ENCODE assay signal across 25 cellular contexts in genomic region chr4:102705391-102705935, GRCh38.
"Had no signal": no experiment of that assay in that cellular context is flagged by ENCODE, and none has a peak within 500 bp of the region (broad histone marks: within the 10 kb centered on the region; RNA-seq: fewer than 3 reads in every experiment).

No MANE protein-coding gene starts in this region.

- H3K4me3 Mint-ChIP-seq: activated naive CD4-positive, alpha-beta T cell treated with anti-CD3 and anti-CD28 coated beads, Interleukin-2, amount 10 ng/mL, durations not matched to agents 7 days and 5 days; nephron progenitor cell; T-helper 1 cell treated with Interleukin-12 subunit alpha and Interleukin-12 subunit beta and Interleukin-4 antibody, amounts not matched to agents 30 μg/mL and 1 μg/mL, for 36 hours had no signal

- ATAC-seq: esophagus mucosa, gastrocnemius medialis, left cardiac atrium had no signal

- H3K9me3 ChIP-seq: gastrocnemius medialis, prostate gland, uterus had no signal

- H3K27me3 ChIP-seq: gastrocnemius medialis, right atrium auricular region, tibial artery, uterus had no signal

- H3K4me3 ChIP-seq: gastrocnemius medialis, prostate gland, right atrium auricular region, tibial artery, uterus had no signal

- H3K4me1 ChIP-seq: gastrocnemius medialis, prostate gland, right atrium auricular region, tibial artery, uterus had no signal

- H3K36me3 ChIP-seq: gastrocnemius medialis, prostate gland, uterus had no signal

- H3K27ac ChIP-seq: gastrocnemius medialis, prostate gland, right atrium auricular region, tibial artery, uterus had no signal

- DNase-seq: activated CD4-positive, alpha-beta T cell treated with anti-CD3 and anti-CD28 coated beads, Interleukin-2, amount 50 U/mL, for 1 hour; activated CD4-positive, CD25-positive, alpha-beta regulatory T cell treated with anti-CD3 and anti-CD28 coated beads, Interleukin-2, amount 50 U/mL, for 72 hours; activated CD8-positive, alpha-beta memory T cell treated with anti-CD3 and anti-CD28 coated beads for 24 hours; activated CD8-positive, alpha-beta memory T cell treated with anti-CD3 and anti-CD28 coated beads, Interleukin-2, amount 50 U/mL, for 48 hours; activated effector memory CD4-positive, alpha-beta T cell treated with Interleukin-2 at 50 U/mL for 16 hours; activated naive CD4-positive, alpha-beta T cell treated with anti-CD3 and anti-CD28 coated beads, Interleukin-2, amount 10 ng/mL, durations not matched to agents 7 days and 5 days; activated T-cell treated with anti-CD3 and anti-CD28 coated beads, Interleukin-2, amount 50 U/mL, for 48 hours; aorta; cerebellar nuclear complex; cortex of kidney; gastrocnemius medialis; head of caudate nucleus; left cardiac atrium; mesenchymal stem cell; nephron progenitor cell; stimulated activated CD4-positive, alpha-beta T cell treated with anti-CD3 and anti-CD28 coated beads, Interleukin-12 subunit alpha, Interleukin-12 subunit beta, amount 100 ng/mL, for 4 hours; stimulated activated CD4-positive, alpha-beta T cell treated with anti-CD3 and anti-CD28 coated beads, Interleukin-1b, Interleukin-23, amount 100 ng/mL, for 48 hours; stimulated activated CD8-positive, alpha-beta memory T cell treated with anti-CD3 and anti-CD28 coated beads, Interleukin-4, amount 100 ng/mL, for 48 hours; stimulated activated naive CD4-positive, alpha-beta T cell treated with Interleukin-2 at 50 U/mL for 16 hours; tibial artery; uterus had no signal

- H3K4me1 Mint-ChIP-seq: activated naive CD4-positive, alpha-beta T cell treated with anti-CD3 and anti-CD28 coated beads, Interleukin-2, amount 10 ng/mL, durations not matched to agents 7 days and 5 days; nephron progenitor cell had no signal

- H3K27ac Mint-ChIP-seq: activated naive CD4-positive, alpha-beta T cell treated with anti-CD3 and anti-CD28 coated beads, Interleukin-2, amount 10 ng/mL, durations not matched to agents 7 days and 5 days; nephron progenitor cell; T-helper 1 cell treated with Interleukin-12 subunit alpha and Interleukin-12 subunit beta and Interleukin-4 antibody, amounts not matched to agents 30 μg/mL and 1 μg/mL, for 36 hours had no signal
